ENCODE assay signal across 29 cellular contexts in the genomic region with DNA sequence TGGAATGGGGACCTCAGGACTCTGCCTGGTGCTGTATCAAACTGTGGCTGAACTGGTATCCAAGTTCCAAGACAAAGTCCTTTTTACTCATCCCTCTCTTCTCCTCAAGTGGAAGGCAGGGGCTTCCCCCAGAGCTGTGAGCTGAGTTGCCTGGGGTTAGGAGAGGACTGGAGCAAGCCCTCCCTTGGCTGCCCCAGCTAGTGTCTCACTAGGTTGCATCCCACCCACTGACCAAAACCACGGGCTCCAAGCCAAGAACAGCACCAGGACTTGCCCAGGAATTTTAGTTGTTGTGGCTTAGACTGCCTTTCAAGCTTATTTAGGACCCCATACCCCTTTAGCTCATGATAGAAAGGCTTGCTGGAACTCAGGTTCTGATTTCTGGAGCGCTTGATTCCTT.
DNase-seq lines count a peak whose midpoint lies in the region; ATAC-seq and TF ChIP-seq lines count a peak whose summit lies in the region.
"Had no signal": no experiment of that assay in that cellular context is flagged by ENCODE, and none has a peak within 500 bp of the region (broad histone marks: within the 10 kb centered on the region; RNA-seq: fewer than 3 reads in every experiment).

No MANE protein-coding gene starts in this region.

- H3K4me1 ChIP-seq in HEK293 (ENCODE audit: control insufficient read depth, insufficient read depth, low read length) (no peaks in the 10 kb centered on the region), ascending aorta (no peaks in the 10 kb centered on the region)
- H3K4me1 ChIP-seq: BLaER1, transverse colon had no signal

- H3K27me3 ChIP-seq in ascending aorta, result no peaks in the 10 kb centered on the region
- H3K27me3 ChIP-seq: BLaER1, ovary, transverse colon had no signal

- H3K9me3 ChIP-seq in HEK293 (ENCODE audit: control insufficient read depth, insufficient read depth, low read depth, low read length), result no peaks in the 10 kb centered on the region
- H3K9me3 ChIP-seq in ascending aorta, result no peaks in the 10 kb centered on the region
- H3K9me3 ChIP-seq: BLaER1, ovary, transverse colon had no signal

- intact Hi-C loops in ascending aorta (cut with DNase I) (no loop called here), left ventricle myocardium superior (cut with micrococcal nuclease) (no loop called here)

- H3K27ac ChIP-seq in HEK293 (ENCODE audit: extremely low read depth, low read depth, low read length) (no peak overlapping the region), RWPE1 (peak overlapping the region; percentile 1; the same call in 1 of the 2 replicates), ascending aorta (no peak overlapping the region)
- H3K27ac ChIP-seq: BLaER1, dorsolateral prefrontal cortex, ovary, transverse colon, WERI-Rb-1 had no signal

- DNase-seq in RWPE1 (ENCODE audit: low spot score) (no peak), epithelial cell of esophagus (ENCODE audit: low read depth) (peak; percentile 15), myocyte (ENCODE audit: low read depth) (peak; percentile 64), ascending aorta (ENCODE audit: low spot score in 2 of 2) (no peak), T1000 (lab: John Stamatoyannopoulos, UW) (no peak), left ventricle myocardium superior (no peak)
- DNase-seq in stimulated activated CD4-positive, alpha-beta T cell treated with anti-CD3 and anti-CD28 coated beads, Interleukin-2, amount 100 ng/mL, for 24 hours, result no peak
- DNase-seq: activated CD4-positive, alpha-beta T cell treated with anti-CD3 and anti-CD28 coated beads, Interleukin-2, amount 10 ng/mL, durations not matched to agents 7 days and 5 days; activated effector memory CD4-positive, alpha-beta T cell treated with Interleukin-2 at 50 U/mL for 16 hours; activated naive CD8-positive, alpha-beta T cell treated with anti-CD3 and anti-CD28 coated beads, Interleukin-2, amount 10 ng/mL, durations not matched to agents 7 days and 5 days; activated T-cell treated with anti-CD3 and anti-CD28 coated beads, Interleukin-2, amount 50 U/mL, for 1 hour; dorsolateral prefrontal cortex; HFFc6; hippocampal formation; NCI-H1417; NCI-H2081; NCI-H446; NCI-H748 treated with DMSO at 0.1 percent for 48 hours; nephron progenitor cell; ovary; SIG-M5; SW 1271; transverse colon; WERI-Rb-1 had no signal

- CTCF ChIA-PET in HEK293 (lab: Yijun Ruan, JAX), result interaction anchor here (0.8 to 1.0 kb wide), 2 partner anchors 8 to 248 kb away, joined by 5 to 8 read pairs; no protein-coding TSS in a partner anchor
- CTCF ChIA-PET in RWPE1 (lab: Yijun Ruan, JAX), result interaction anchor here (0.7 to 1.1 kb wide), 2 partner anchors 26 to 283 kb away, joined by 3 read pairs; no protein-coding TSS in a partner anchor

- ATAC-seq in left ventricle myocardium superior, result no peak
- ATAC-seq: GM23338; K562; stimulated activated memory B cell treated with anti-CD40 and anti-IgM and Interleukin-4, amounts not matched to agents 10 μg/mL and 1 μg/mL and 100 μg/mL, for 72 hours had no signal

- H3K4me3 ChIP-seq in HEK293 (ENCODE audit: low read depth, low read length), result no peak overlapping the region
- H3K4me3 ChIP-seq in epithelial cell of esophagus (ENCODE audit: low read length), result no peak overlapping the region
- no peak overlapping the region for H3K4me3 ChIP-seq in ascending aorta
- H3K4me3 ChIP-seq: BLaER1, dorsolateral prefrontal cortex, GM23338, K562, ovary, transverse colon had no signal

- POLR2A ChIA-PET in HEK293 (lab: Yijun Ruan, JAX) (no interaction called here), RWPE1 (lab: Yijun Ruan, JAX; ENCODE audit: low non-redundant PET) (no interaction called here)

- no peaks in the 10 kb centered on the region for H3K36me3 ChIP-seq in HEK293 (ENCODE audit: control insufficient read depth in 2 of 2, insufficient read depth in 1 of 2, low read length in 2 of 2)
- H3K36me3 ChIP-seq in ascending aorta, result no peaks in the 10 kb centered on the region
- H3K36me3 ChIP-seq: BLaER1, ovary, transverse colon, WERI-Rb-1 had no signal

- TF ChIP-seq CTCF in HEK293 (tag by site-specific recombination; IDR thresholded peaks at IDR 0.05) (no peak), RWPE1 (conservative IDR thresholded peaks at IDR 0.05; ENCODE audit: low read depth) (no peak), epithelial cell of esophagus (IDR thresholded peaks at IDR 0.05; ENCODE audit: insufficient read depth, low read depth, low read length, missing control alignments) (no peak), ascending aorta (IDR thresholded peaks at IDR 0.05) (no peak)

TF ChIP-seq in HEK293, 187 proteins besides CTCF, POLR2A, EP300 and RAD21:
- TF ChIP-seq ZIC2 (tag by site-specific recombination; IDR thresholded peaks at IDR 0.05), result 0 out of 2 replicates have a peak, but pooled peaks have one; percentile 13
- no peak for TF ChIP-seq ZNF701 (tag by site-specific recombination; IDR thresholded peaks at IDR 0.05)

Comparison
In these comparisons a context has a peak if more than half of its experiments do, and no peak if none do; other contexts are left out.
1. DNase-seq: peak in epithelial cell of esophagus (single experiment) and myocyte (single experiment); none in RWPE1 (single experiment), ascending aorta (0 of 2), T1000 (single experiment), left ventricle myocardium superior (single experiment) and stimulated activated CD4-positive, alpha-beta T cell treated with anti-CD3 and anti-CD28 coated beads, Interleukin-2, amount 100 ng/mL, for 24 hours (0 of 2).